8 cellular contexts compared by ENCODE assay signal in genomic region chr5:68216737-68217231, GRCh38. TPM values are rescaled to one million over a fixed set of nuclear protein-coding genes. Genes with fewer than 3 reads are reported as not detected.
DNase-seq lines count a peak whose midpoint lies in the region; ATAC-seq and TF ChIP-seq lines count a peak whose summit lies in the region.

No MANE protein-coding gene starts in this region.

- ATAC-seq in HG03108 (IDR thresholded peaks at IDR 0.05; ENCODE audit: unreplicated experiment): peak; percentile 11
- ATAC-seq in activated T-cell treated with anti-CD3 and anti-CD28 coated beads, Interleukin-2, amount 50 U/mL, for 72 hours (replicated peaks in 1 of 2): no peak

- CTCF ChIA-PET in A673 (lab: Charles Lee): no interaction called here

- peaks cover 5 to 14% of the 10 kb centered on the region in 2 donors for H3K36me3 Mint-ChIP-seq in activated T-cell treated with anti-CD3 and anti-CD28 coated beads, Interleukin-2, amount 50 U/mL, for 72 hours (ENCODE audit: insufficient read depth in 2 of 2)

- BruUV-seq in A673 (replicated peaks; lab: Mats Ljungman, UMichigan): no TSS peak

- H3K4me1 Mint-ChIP-seq in activated T-cell treated with anti-CD3 and anti-CD28 coated beads, Interleukin-2, amount 50 U/mL, for 72 hours (ENCODE audit: low read depth): peaks cover 37% of the 10 kb centered on the region

- peak overlapping the region; percentile 84 to 92 for H3K4me3 Mint-ChIP-seq in activated T-cell treated with anti-CD3 and anti-CD28 coated beads, Interleukin-2, amount 50 U/mL, for 72 hours

- intact Hi-C loops in A673 (cut with micrococcal nuclease; ENCODE audit: unreplicated experiment): no loop called here
- intact Hi-C loops in spleen (cut with DNase I; ENCODE audit: low total_unique reads): no loop called here

- WGBS in spleen, 5 donors: 0 to 1% (median 0%) methylated on average over 10 of the region's 10 CpGs

- POLR2A ChIA-PET in A673 (lab: Charles Lee; ENCODE audit: low non-redundant PET): no interaction called here

- TF ChIP-seq POLR2A in spleen (IDR thresholded peaks at IDR 0.05): no peak

- peaks cover 6% of the 10 kb centered on the region for H3K9me3 ChIP-seq in A673 (ENCODE audit: low read depth, low read length, poor library complexity, severe bottlenecking)
- no peaks in the 10 kb centered on the region for H3K9me3 ChIP-seq in iPS-15b (ENCODE audit: control insufficient read depth, insufficient read depth, low read length)
- peaks cover 0 to 15% (median 10%) of the 10 kb centered on the region in 8 donors for H3K9me3 ChIP-seq in spleen

- no peak overlapping the region for H3K9ac ChIP-seq in iPS-15b (ENCODE audit: low read depth, low read length)

- H3K9me3 Mint-ChIP-seq in activated T-cell treated with anti-CD3 and anti-CD28 coated beads, Interleukin-2, amount 50 U/mL, for 72 hours: peaks cover 0 to 2% of the 10 kb centered on the region in 2 donors

- TF ChIP-seq CTCF in A673 (conservative IDR thresholded peaks at IDR 0.05; ENCODE audit: low read depth, low read length) (no peak), GM12875 (IDR thresholded peaks at IDR 0.05; ENCODE audit: borderline replicate concordance, insufficient read depth, low read depth, low read length) (no peak), spleen (IDR thresholded peaks at IDR 0.05 in 8 of 11, conservative IDR thresholded peaks at IDR 0.05 in 3 of 11) (no peak)

- peak overlapping the region; percentile 70 for H3K27ac Mint-ChIP-seq in activated T-cell treated with anti-CD3 and anti-CD28 coated beads, Interleukin-2, amount 50 U/mL, for 72 hours

- peak; percentile 21 for DNase-seq in A673 (ENCODE audit: low spot score)
- no peak for DNase-seq in activated T-cell treated with anti-CD3 and anti-CD28 coated beads, Interleukin-2, amount 50 U/mL, for 72 hours
- DNase-seq in spleen: no peak
- no peak for DNase-seq in stimulated activated CD4-positive, alpha-beta T cell treated with anti-CD3 and anti-CD28 coated beads, Interleukin-2, amount 100 ng/mL, for 24 hours
- DNase-seq in GDM1 (lab: John Stamatoyannopoulos, UW): no peak

- H3K36me3 ChIP-seq in A673 (ENCODE audit: insufficient read depth, low read length, poor library complexity, severe bottlenecking) (no peaks in the 10 kb centered on the region), iPS-15b (ENCODE audit: control insufficient read depth, insufficient read depth, low read length) (no peaks in the 10 kb centered on the region), spleen (peaks cover 0 to 13% (median 0%) of the 10 kb centered on the region in 6 donors)

- H3K27ac ChIP-seq in A673 (ENCODE audit: low read depth, low read length, poor library complexity, severe bottlenecking): peak overlapping the region; percentile 85
- H3K27ac ChIP-seq in spleen: peak overlapping the region; percentile 91 to 99 (median 98)

- H3K4me1 ChIP-seq in A673 (ENCODE audit: insufficient read depth, low read length, poor library complexity, severe bottlenecking): peaks cover 26% of the 10 kb centered on the region
- H3K4me1 ChIP-seq in iPS-15b (ENCODE audit: control insufficient read depth, insufficient read depth, low read length): peaks cover 5% of the 10 kb centered on the region
- peaks cover 22 to 64% (median 53%) of the 10 kb centered on the region in 6 donors for H3K4me1 ChIP-seq in spleen

- H3K27me3 Mint-ChIP-seq in activated T-cell treated with anti-CD3 and anti-CD28 coated beads, Interleukin-2, amount 50 U/mL, for 72 hours (ENCODE audit: low read depth): no peaks in the 10 kb centered on the region

- H3K27me3 ChIP-seq in A673 (replicated peaks; ENCODE audit: insufficient read depth, low read depth, low read length, poor library complexity): no peaks in the 10 kb centered on the region
- peaks cover 78% of the 10 kb centered on the region for H3K27me3 ChIP-seq in iPS-15b (ENCODE audit: control insufficient read depth, insufficient read depth, low read length)
- no peaks in the 10 kb centered on the region for H3K27me3 ChIP-seq in spleen (replicated peaks in 1 of 7)

- peak overlapping the region; percentile 90 for H3K4me3 ChIP-seq in A673 (ENCODE audit: low read depth, low read length, poor library complexity, severe bottlenecking)
- H3K4me3 ChIP-seq in GM12875 (ENCODE audit: low read depth, low read length): peak overlapping the region; percentile 95
- H3K4me3 ChIP-seq in iPS-15b (ENCODE audit: low read depth, low read length): peak overlapping the region; percentile 67
- peak overlapping the region; percentile 73 to 99 (median 93) for H3K4me3 ChIP-seq in spleen

RNA-seq across cellular contexts. Expression of gene PIK3R1, which starts 1.2 kb away (rescaled TPM):
- total RNA-seq in A673 (2021): 57.9 and 64.8 TPM in 2 replicates
- total RNA-seq in activated T-cell treated with anti-CD3 and anti-CD28 coated beads, Interleukin-2, amount 50 U/mL, for 72 hours: 10 to 100 TPM; 46.5 to 74.2 TPM
- 100 to 1,000 TPM in 5 of 7 donors, 10 to 100 TPM in 2; 72.7 to 200 (median 123) TPM for total RNA-seq in spleen
- polyA plus RNA-seq in spleen: 10 to 100 TPM in 1 of 3 donors, 1 to 10 TPM in 2; 4.9 to 15.1 (median 7.6) TPM
